18 cellular contexts compared by ENCODE assay signal in genomic region chr3:10555263-10555662, GRCh38. TPM values are rescaled to one million over a fixed set of nuclear protein-coding genes. Genes with fewer than 3 reads are reported as not detected.
DNase-seq lines count a peak whose midpoint lies in the region; ATAC-seq and TF ChIP-seq lines count a peak whose summit lies in the region.
"Had no signal": no experiment of that assay in that cellular context is flagged by ENCODE, and none has a peak within 500 bp of the region (broad histone marks: within the 10 kb centered on the region; RNA-seq: fewer than 3 reads in every experiment).

No MANE protein-coding gene starts in this region.

- intact Hi-C loops in thyroid gland (cut with DNase I): no loop called here

- no peak overlapping the region for H2AFZ ChIP-seq in neuronal stem cell (ENCODE audit: low read length)

- H3K9me3 Mint-ChIP-seq in endodermal cell: no peaks in the 10 kb centered on the region
- H3K9me3 Mint-ChIP-seq: CD4-positive, alpha-beta T cell had no signal

- no peak overlapping the region for H3K27ac Mint-ChIP-seq in endodermal cell
- H3K27ac Mint-ChIP-seq: CD4-positive, alpha-beta T cell had no signal

- no peak overlapping the region for H3K23ac ChIP-seq in neuronal stem cell (ENCODE audit: low read depth, low read length, poor library complexity)

- H2BK12ac ChIP-seq in neuronal stem cell (ENCODE audit: low read length): no peak overlapping the region

- H3K27me3 Mint-ChIP-seq in endodermal cell (ENCODE audit: insufficient read depth): peaks cover 30% of the 10 kb centered on the region

- H4K20me1 ChIP-seq in BLaER1: no peaks in the 10 kb centered on the region

- H3K36me3 ChIP-seq in BLaER1 (no peaks in the 10 kb centered on the region), HEK293 (ENCODE audit: control insufficient read depth in 2 of 2, insufficient read depth in 1 of 2, low read length in 2 of 2) (no peaks in the 10 kb centered on the region), endodermal cell (ENCODE audit: control insufficient read depth, insufficient read depth, low read length) (no peaks in the 10 kb centered on the region), neuronal stem cell (replicated peaks in 1 of 2; ENCODE audit: control insufficient read depth in 2 of 2, insufficient read depth in 2 of 2, low read length in 2 of 2) (no peaks in the 10 kb centered on the region), thyroid gland (no peaks in the 10 kb centered on the region)
- H3K36me3 ChIP-seq: SJCRH30 had no signal

- POLR2A ChIA-PET in HEK293 (lab: Yijun Ruan, JAX): no interaction called here

- H3K27me3 ChIP-seq in BLaER1 (no peaks in the 10 kb centered on the region), endodermal cell (ENCODE audit: control insufficient read depth, insufficient read depth, low read length, poor library complexity, severe bottlenecking) (no peaks in the 10 kb centered on the region), neuronal stem cell (ENCODE audit: control insufficient read depth in 3 of 3, insufficient read depth in 3 of 3, low read depth in 1 of 3, low read length in 3 of 3) (peaks cover 0 to 4% (median 0%) of the 10 kb centered on the region in 3 experiments), thyroid gland (no peaks in the 10 kb centered on the region)

- no peak for ATAC-seq in GM21526 (IDR thresholded peaks at IDR 0.05; ENCODE audit: low FRiP score, unreplicated experiment)
- ATAC-seq: PC-3 had no signal

- H3K4me1 ChIP-seq in BLaER1: peaks cover 87% of the 10 kb centered on the region
- H3K4me1 ChIP-seq in HEK293 (ENCODE audit: control insufficient read depth, insufficient read depth, low read length): no peaks in the 10 kb centered on the region; the same call in 1 of the 2 replicates
- H3K4me1 ChIP-seq in endodermal cell (ENCODE audit: control insufficient read depth, insufficient read depth, low read length): peaks cover 17% of the 10 kb centered on the region
- H3K4me1 ChIP-seq in neuronal stem cell (ENCODE audit: control insufficient read depth in 2 of 2, insufficient read depth in 1 of 2, low read depth in 1 of 2, low read length in 2 of 2): peaks cover 12 to 31% of the 10 kb centered on the region in 2 donors
- H3K4me1 ChIP-seq in thyroid gland: no peaks in the 10 kb centered on the region
- H3K4me1 ChIP-seq: SJCRH30 had no signal

- no peak overlapping the region for H4K8ac ChIP-seq in neuronal stem cell (ENCODE audit: low read depth, low read length)

- H3K4ac ChIP-seq in neuronal stem cell (ENCODE audit: low read length): no peak overlapping the region

- H3K4me1 Mint-ChIP-seq in endodermal cell: peaks cover 23% of the 10 kb centered on the region

- H3K36me3 Mint-ChIP-seq in endodermal cell (ENCODE audit: low read depth): no peaks in the 10 kb centered on the region

- H3K9me3 ChIP-seq in BLaER1 (no peaks in the 10 kb centered on the region), HEK293 (ENCODE audit: control insufficient read depth, insufficient read depth, low read depth, low read length) (no peaks in the 10 kb centered on the region), endodermal cell (ENCODE audit: control insufficient read depth, low read length) (no peaks in the 10 kb centered on the region), neuronal stem cell (replicated peaks in 1 of 2; ENCODE audit: control insufficient read depth in 2 of 2, insufficient read depth in 1 of 2, low read depth in 1 of 2, low read length in 2 of 2) (peaks cover 0 to 2% of the 10 kb centered on the region in 2 donors), thyroid gland (no peaks in the 10 kb centered on the region)
- H3K9me3 ChIP-seq: SJCRH30 had no signal

- H2BK5ac ChIP-seq in neuronal stem cell (ENCODE audit: low read length): peak overlapping the region; percentile 11

- TF ChIP-seq CTCF in HEK293 (tag by site-specific recombination; IDR thresholded peaks at IDR 0.05): no peak
- TF ChIP-seq CTCF in endodermal cell (conservative IDR thresholded peaks at IDR 0.05): no peak
- TF ChIP-seq CTCF in thyroid gland (IDR thresholded peaks at IDR 0.05): no peak

- 88 to 90% methylated on average over 1 of the region's 1 CpG for WGBS in endodermal cell (ENCODE audit: insufficient coverage in 1 of 2, insufficient read length in 1 of 2), 2 experiments
- WGBS in neuronal stem cell (ENCODE audit: extremely low coverage in 2 of 2, insufficient read length in 2 of 2, insufficient replicate concordance in 1 of 2), 2 donors: no CpG with 5 or more reads among the region's 1 CpG
- 75 to 88% methylated on average over 1 of the region's 1 CpG for WGBS in thyroid gland, 2 donors

- no peaks in the 10 kb centered on the region for H3K79me1 ChIP-seq in neuronal stem cell (ENCODE audit: low read depth, low read length)

- no peak overlapping the region for H2BK15ac ChIP-seq in neuronal stem cell (ENCODE audit: low read length)

- no peak overlapping the region for H4K91ac ChIP-seq in neuronal stem cell (ENCODE audit: low read depth, low read length, poor library complexity)

- H3K4me3 Mint-ChIP-seq in endodermal cell: no peak overlapping the region
- H3K4me3 Mint-ChIP-seq: CD4-positive, alpha-beta T cell had no signal

- H3K4me3 ChIP-seq in BLaER1 (no peak overlapping the region), HEK293 (ENCODE audit: low read depth, low read length) (no peak overlapping the region), endodermal cell (ENCODE audit: low read length) (no peak overlapping the region), neuronal stem cell (ENCODE audit: low read length in 2 of 2) (no peak overlapping the region), thyroid gland (replicated peaks in 1 of 3) (no peak overlapping the region)
- H3K4me3 ChIP-seq: SJCRH30 had no signal

- H3K27ac ChIP-seq in BLaER1 (no peak overlapping the region), HEK293 (ENCODE audit: extremely low read depth, low read depth, low read length) (no peak overlapping the region), endodermal cell (ENCODE audit: low read depth, low read length) (no peak overlapping the region), neuronal stem cell (replicated peaks; ENCODE audit: low read length) (peak overlapping the region; percentile 87), thyroid gland (no peak overlapping the region)
- H3K27ac ChIP-seq: RWPE1, SJCRH30 had no signal

- peak overlapping the region; percentile 82 for H3K18ac ChIP-seq in neuronal stem cell (ENCODE audit: low read length)

- H2BK120ac ChIP-seq in neuronal stem cell (ENCODE audit: low read depth, low read length): no peak overlapping the region

- peak overlapping the region; percentile 7 for H2AK5ac ChIP-seq in neuronal stem cell (ENCODE audit: low read depth, low read length)

- TF ChIP-seq POLR2A in thyroid gland (IDR thresholded peaks at IDR 0.05): no peak

- H3K14ac ChIP-seq in neuronal stem cell (ENCODE audit: low read length): no peak overlapping the region

- H3K9ac ChIP-seq in BLaER1 (no peak overlapping the region), endodermal cell (ENCODE audit: extremely low read depth, low read length, poor library complexity, severe bottlenecking) (no peak overlapping the region), neuronal stem cell (ENCODE audit: low read depth, low read length, poor library complexity) (no peak overlapping the region)

- DNase-seq in endodermal cell (peak; percentile 49), neuronal stem cell (ENCODE audit: low spot score) (no peak), thyroid gland (no peak)
- no peak for DNase-seq in stimulated activated CD4-positive, alpha-beta T cell treated with anti-CD3 and anti-CD28 coated beads, Interleukin-12 subunit alpha, Interleukin-12 subunit beta, amount 100 ng/mL, for 4 hours
- DNase-seq: CD4-positive, alpha-beta T cell; EL; HCEC 1CT; NCI-H1417; NCI-H2029; NCI-H2171; NCI-H748 treated with DMSO at 0.1 percent for 48 hours; PC-3; SJCRH30 had no signal

- H3K4me2 ChIP-seq in BLaER1 (peak overlapping the region; percentile 46; the same call in 1 of the 2 replicates), neuronal stem cell (ENCODE audit: insufficient read depth, low read length, poor library complexity, severe bottlenecking) (no peak overlapping the region)

- CTCF ChIA-PET in HEK293 (lab: Yijun Ruan, JAX): no interaction called here

TF ChIP-seq in HEK293, 187 proteins besides CTCF, POLR2A, EP300 and RAD21 (continues in another document):
- no peak for TF ChIP-seq FEZF1 (tag by site-specific recombination; IDR thresholded peaks at IDR 0.05)
- no peak for TF ChIP-seq ELK4 (IDR thresholded peaks at IDR 0.05; ENCODE audit: borderline replicate concordance, low read depth, low read length)
- no peak for TF ChIP-seq AEBP2 (tag by site-specific recombination; IDR thresholded peaks at IDR 0.05; ENCODE audit: borderline replicate concordance)

RNA-seq across cellular contexts. Expression of gene ATP2B2, which starts 49.9 kb away (rescaled TPM):
- total RNA-seq in endodermal cell (under 1 TPM in 1 of 2 donors, not detected in 1; 0.09 TPM), thyroid gland (under 1 TPM in 3 of 4 donors, not detected in 1; 0.11 to 0.42 (median 0.15) TPM)
- 0.64 TPM for polyA plus RNA-seq in endodermal cell (2013, experiment 1 of 2)
- polyA plus RNA-seq in endodermal cell (2013, experiment 2 of 2): 0.54 TPM
- 0.15 TPM for polyA plus RNA-seq in neuronal stem cell (2013, experiment 1 of 2)
- 0.17 TPM for polyA plus RNA-seq in neuronal stem cell (2013, experiment 2 of 2)
- total RNA-seq: CD4-positive, alpha-beta T cell; NCI-H460; PC-3; SJCRH30 had no signal
